ENCODE assay signal across 8 cellular contexts in genomic region chr21:15730484-15731242, GRCh38. TPM values are rescaled to one million over a fixed set of nuclear protein-coding genes. Genes with fewer than 3 reads are reported as not detected.
DNase-seq lines count a peak whose midpoint lies in the region; ATAC-seq and TF ChIP-seq lines count a peak whose summit lies in the region.

No MANE protein-coding gene starts in this region.

- peak overlapping the region; percentile 98 for H3K27ac Mint-ChIP-seq in progenitor cell of endocrine pancreas

- peak overlapping the region; percentile 93 for H3K4me3 Mint-ChIP-seq in progenitor cell of endocrine pancreas (ENCODE audit: low read depth)

- peak; percentile 7 for DNase-seq in COR-L47 (lab: John Stamatoyannopoulos, UW)
- DNase-seq in foreskin fibroblast, result no peak
- no peak for DNase-seq in progenitor cell of endocrine pancreas (ENCODE audit: low spot score, unreplicated experiment)
- no peak for DNase-seq in D341Med (ENCODE audit: low spot score)
- DNase-seq in activated effector memory CD4-positive, alpha-beta T cell treated with anti-CD3 and anti-CD28 coated beads, Interleukin-2, amount 50 U/mL, for 16 hours, result no peak

- H3K9me3 Mint-ChIP-seq in progenitor cell of endocrine pancreas (ENCODE audit: low read depth), result peaks cover 3% of the 10 kb centered on the region

- ATAC-seq in HG02938 (IDR thresholded peaks at IDR 0.05; ENCODE audit: unreplicated experiment) (peak; percentile 0), GM19455 (IDR thresholded peaks at IDR 0.05; ENCODE audit: unreplicated experiment) (no peak)

- H3K4me3 ChIP-seq in WI38 (ENCODE audit: low read depth, low read length) (peak overlapping the region; percentile 89), foreskin fibroblast (ENCODE audit: low read depth in 1 of 2, low read length in 2 of 2) (peak overlapping the region; percentile 86 to 91)

- peaks cover 24% of the 10 kb centered on the region for H3K4me1 Mint-ChIP-seq in progenitor cell of endocrine pancreas (ENCODE audit: low read depth)

- TF ChIP-seq CTCF in WI38 (IDR thresholded peaks at IDR 0.05; ENCODE audit: low read depth, low read length) (no peak), foreskin fibroblast (IDR thresholded peaks at IDR 0.05; ENCODE audit: low read depth, low read length) (no peak), progenitor cell of endocrine pancreas (IDR thresholded peaks at IDR 0.05; ENCODE audit: unreplicated experiment) (no peak)

- H3K36me3 Mint-ChIP-seq in progenitor cell of endocrine pancreas (ENCODE audit: insufficient read depth), result peaks cover 2% of the 10 kb centered on the region

- no peaks in the 10 kb centered on the region for H3K27me3 Mint-ChIP-seq in progenitor cell of endocrine pancreas

RNA-seq across cellular contexts. Expression of gene USP25, which starts 0.9 kb away (rescaled TPM):
- 48.8 and 50.3 TPM in 2 replicates for total RNA-seq in progenitor cell of endocrine pancreas
